In the genomic region with DNA sequence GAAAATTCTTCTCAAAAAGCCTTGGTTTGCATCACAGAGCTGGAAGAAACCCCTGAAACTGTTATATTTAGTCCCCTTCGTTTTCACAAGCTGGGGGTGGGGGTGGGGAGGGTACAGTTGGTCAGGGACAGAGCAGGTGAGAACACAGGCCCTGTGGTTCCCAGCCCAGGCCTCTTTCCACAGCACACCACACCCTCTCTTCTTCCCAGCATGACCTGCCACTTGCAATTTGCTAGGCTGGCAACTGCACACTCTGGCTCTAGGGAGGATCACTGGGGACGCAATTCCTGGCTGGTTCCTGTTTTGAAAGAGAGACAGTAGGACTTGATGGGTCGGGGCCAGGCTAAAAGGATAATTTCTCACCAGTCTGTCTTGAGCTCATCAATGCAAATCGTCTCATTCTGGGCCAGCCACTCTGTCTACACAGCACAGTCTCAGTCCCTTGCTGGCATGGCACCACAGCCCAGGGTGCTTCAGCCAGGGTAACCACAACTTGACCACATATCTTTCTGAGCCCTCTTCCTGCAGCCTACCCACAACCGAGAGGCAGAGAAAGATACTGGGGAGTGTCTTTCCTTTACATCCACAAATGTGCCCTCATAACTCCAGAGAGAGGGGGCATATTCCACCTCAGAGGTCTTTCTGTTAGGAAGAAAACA, we compare ENCODE assay signal across 10 cellular contexts. TPM values are rescaled to one million over a fixed set of nuclear protein-coding genes. Genes with fewer than 3 reads are reported as not detected.
DNase-seq lines count a peak whose midpoint lies in the region; ATAC-seq lines count a peak whose summit lies in the region.
"Had no signal": no experiment of that assay in that cellular context is flagged by ENCODE, and none has a peak within 500 bp of the region (broad histone marks: within the 10 kb centered on the region; RNA-seq: fewer than 3 reads in every experiment).

No MANE protein-coding gene starts in this region.

- peak; percentile 69 for ATAC-seq in GM21723 (IDR thresholded peaks at IDR 0.05; ENCODE audit: unreplicated experiment)
- ATAC-seq in HG03025 (IDR thresholded peaks at IDR 0.05; ENCODE audit: low FRiP score, unreplicated experiment) = no peak
- no peak for ATAC-seq in HG02870 (IDR thresholded peaks at IDR 0.05; ENCODE audit: unreplicated experiment)

- DNase-seq in SKM-1 treated with dmso at 0.1 percent for 144 hours (lab: John Stamatoyannopoulos, UW; ENCODE audit: unreplicated experiment) (peak; percentile 5), SKM-1 (lab: John Stamatoyannopoulos, UW; ENCODE audit: unreplicated experiment) (no peak), RPMI7951 (ENCODE audit: low read depth) (peak; percentile 73), retina (peak; percentile 30), HuH-7.5 (ENCODE audit: low spot score) (no peak)
- DNase-seq: trophoblast cell had no signal

RNA-seq across cellular contexts. Expression of a gene that starts 41.6 kb away (rescaled TPM):
- total RNA-seq in RPMI7951 (2014; rRNA removed; shearing (Covaris generic)) = 0.10 and 0.12 TPM in 2 replicates
- total RNA-seq: K562 had no signal

Comparison
In these comparisons a context has a peak if more than half of its experiments do, and no peak if none do; other contexts are left out.
1. DNase-seq: peak in SKM-1 treated with dmso at 0.1 percent for 144 hours (single experiment), RPMI7951 (single experiment) and retina (single experiment); none in SKM-1 (single experiment) and HuH-7.5 (single experiment).